ENCODE assay signal across 1 cellular context in genomic region chr21:42199488-42200463, GRCh38.
A peak's percentile ranks its signal among the peaks of the same experiment; 100 is the strongest.
TF ChIP-seq lines count a peak whose summit lies in the region.

No MANE protein-coding gene starts in this region.

TF ChIP-seq in K562, 482 proteins besides CTCF, POLR2A, EP300 and RAD21 (continued from another document):
- TF ChIP-seq ZNF449 (CRISPR knock-in tag; IDR thresholded peaks at IDR 0.05) (no peak; the same call in 1 of the 2 replicates), CCAR2 (IDR thresholded peaks at IDR 0.05; ENCODE audit: low read depth, low read length) (no peak), HNRNPLL (IDR thresholded peaks at IDR 0.05; ENCODE audit: low read depth, low read length, poor library complexity, severe bottlenecking) (no peak), NR2C1 (IDR thresholded peaks at IDR 0.05) (no peak), NR2C1 (tag; IDR thresholded peaks at IDR 0.05) (no peak), ZFP36 (IDR thresholded peaks at IDR 0.05; ENCODE audit: low read depth, low read length, partially characterized antibody) (no peak), NRF1 (conservative IDR thresholded peaks at IDR 0.05 in 1 of 2, IDR thresholded peaks at IDR 0.05 in 1 of 2) (no peak), ZNF79 (CRISPR knock-in tag; IDR thresholded peaks at IDR 0.05; ENCODE audit: low read depth) (no peak), OTX1 (CRISPR knock-in tag; IDR thresholded peaks at IDR 0.05) (no peak), MAFG (tag; conservative IDR thresholded peaks at IDR 0.05) (no peak), ZKSCAN8 (CRISPR knock-in tag; IDR thresholded peaks at IDR 0.05) (peak; percentile 53; the same call in 1 of the 2 replicates), ZNF507 (tag; conservative IDR thresholded peaks at IDR 0.05) (no peak), RCOR1 (IDR thresholded peaks at IDR 0.05; ENCODE audit: borderline replicate concordance in 1 of 2, low read depth in 2 of 2, low read length in 2 of 2) (no peak), FOXM1 (IDR thresholded peaks at IDR 0.05; ENCODE audit: low read depth) (no peak), FOXM1 (CRISPR knock-in tag; IDR thresholded peaks at IDR 0.05; ENCODE audit: low read depth) (no peak), CBX8 (IDR thresholded peaks at IDR 0.05; ENCODE audit: borderline replicate concordance, extremely low read depth, low read depth, low read length, poor library complexity, severe bottlenecking) (no peak), ZNF584 (CRISPR knock-in tag; IDR thresholded peaks at IDR 0.05; ENCODE audit: low read depth) (peak; percentile 56; the same call in 1 of the 2 replicates), CBFB (CRISPR knock-in tag; IDR thresholded peaks at IDR 0.05) (no peak), CHD1 (IDR thresholded peaks at IDR 0.05; ENCODE audit: low read length) (no peak), ATF3 (IDR thresholded peaks at IDR 0.05) (peak; percentile 93), ATF3 (CRISPR knock-in tag; conservative IDR thresholded peaks at IDR 0.05) (no peak), ZNF586 (CRISPR knock-in tag; conservative IDR thresholded peaks at IDR 0.05) (no peak), XRCC4 (IDR thresholded peaks at IDR 0.05; ENCODE audit: extremely low read depth, insufficient read depth, insufficient read length) (no peak), FOXK1 (CRISPR knock-in tag; IDR thresholded peaks at IDR 0.05; ENCODE audit: borderline replicate concordance) (no peak), KDM5B (IDR thresholded peaks at IDR 0.05; ENCODE audit: insufficient replicate concordance, low read depth, low read length) (no peak), ZFPM2 (CRISPR knock-in tag; IDR thresholded peaks at IDR 0.05) (no peak), GTF2F1 (IDR thresholded peaks at IDR 0.05; ENCODE audit: low read depth, low read length) (no peak), ZFP1 (CRISPR knock-in tag; IDR thresholded peaks at IDR 0.05) (no peak), ZNF740 (CRISPR knock-in tag; IDR thresholded peaks at IDR 0.05) (no peak), ZNF740 (tag; IDR thresholded peaks at IDR 0.05) (no peak), KHSRP (IDR thresholded peaks at IDR 0.05) (no peak), DNMT1 (IDR thresholded peaks at IDR 0.05) (no peak), BRCA1 (IDR thresholded peaks at IDR 0.05) (no peak), BRCA1 (CRISPR knock-in tag; IDR thresholded peaks at IDR 0.05) (no peak)
- TF ChIP-seq, protein P1, sequence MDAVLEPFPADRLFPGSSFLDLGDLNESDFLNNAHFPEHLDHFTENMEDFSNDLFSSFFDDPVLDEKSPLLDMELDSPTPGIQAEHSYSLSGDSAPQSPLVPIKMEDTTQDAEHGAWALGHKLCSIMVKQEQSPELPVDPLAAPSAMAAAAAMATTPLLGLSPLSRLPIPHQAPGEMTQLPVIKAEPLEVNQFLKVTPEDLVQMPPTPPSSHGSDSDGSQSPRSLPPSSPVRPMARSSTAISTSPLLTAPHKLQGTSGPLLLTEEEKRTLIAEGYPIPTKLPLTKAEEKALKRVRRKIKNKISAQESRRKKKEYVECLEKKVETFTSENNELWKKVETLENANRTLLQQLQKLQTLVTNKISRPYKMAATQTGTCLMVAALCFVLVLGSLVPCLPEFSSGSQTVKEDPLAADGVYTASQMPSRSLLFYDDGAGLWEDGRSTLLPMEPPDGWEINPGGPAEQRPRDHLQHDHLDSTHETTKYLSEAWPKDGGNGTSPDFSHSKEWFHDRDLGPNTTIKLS (IDR thresholded peaks at IDR 0.05; ENCODE audit: borderline replicate concordance, low read depth) = no peak
- TF ChIP-seq, protein P2, sequence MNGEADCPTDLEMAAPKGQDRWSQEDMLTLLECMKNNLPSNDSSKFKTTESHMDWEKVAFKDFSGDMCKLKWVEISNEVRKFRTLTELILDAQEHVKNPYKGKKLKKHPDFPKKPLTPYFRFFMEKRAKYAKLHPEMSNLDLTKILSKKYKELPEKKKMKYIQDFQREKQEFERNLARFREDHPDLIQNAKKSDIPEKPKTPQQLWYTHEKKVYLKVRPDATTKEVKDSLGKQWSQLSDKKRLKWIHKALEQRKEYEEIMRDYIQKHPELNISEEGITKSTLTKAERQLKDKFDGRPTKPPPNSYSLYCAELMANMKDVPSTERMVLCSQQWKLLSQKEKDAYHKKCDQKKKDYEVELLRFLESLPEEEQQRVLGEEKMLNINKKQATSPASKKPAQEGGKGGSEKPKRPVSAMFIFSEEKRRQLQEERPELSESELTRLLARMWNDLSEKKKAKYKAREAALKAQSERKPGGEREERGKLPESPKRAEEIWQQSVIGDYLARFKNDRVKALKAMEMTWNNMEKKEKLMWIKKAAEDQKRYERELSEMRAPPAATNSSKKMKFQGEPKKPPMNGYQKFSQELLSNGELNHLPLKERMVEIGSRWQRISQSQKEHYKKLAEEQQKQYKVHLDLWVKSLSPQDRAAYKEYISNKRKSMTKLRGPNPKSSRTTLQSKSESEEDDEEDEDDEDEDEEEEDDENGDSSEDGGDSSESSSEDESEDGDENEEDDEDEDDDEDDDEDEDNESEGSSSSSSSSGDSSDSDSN (IDR thresholded peaks at IDR 0.05; ENCODE audit: borderline replicate concordance in 1 of 2, low read depth in 2 of 2, low read length in 2 of 2) = no peak
- TF ChIP-seq, protein P3, sequence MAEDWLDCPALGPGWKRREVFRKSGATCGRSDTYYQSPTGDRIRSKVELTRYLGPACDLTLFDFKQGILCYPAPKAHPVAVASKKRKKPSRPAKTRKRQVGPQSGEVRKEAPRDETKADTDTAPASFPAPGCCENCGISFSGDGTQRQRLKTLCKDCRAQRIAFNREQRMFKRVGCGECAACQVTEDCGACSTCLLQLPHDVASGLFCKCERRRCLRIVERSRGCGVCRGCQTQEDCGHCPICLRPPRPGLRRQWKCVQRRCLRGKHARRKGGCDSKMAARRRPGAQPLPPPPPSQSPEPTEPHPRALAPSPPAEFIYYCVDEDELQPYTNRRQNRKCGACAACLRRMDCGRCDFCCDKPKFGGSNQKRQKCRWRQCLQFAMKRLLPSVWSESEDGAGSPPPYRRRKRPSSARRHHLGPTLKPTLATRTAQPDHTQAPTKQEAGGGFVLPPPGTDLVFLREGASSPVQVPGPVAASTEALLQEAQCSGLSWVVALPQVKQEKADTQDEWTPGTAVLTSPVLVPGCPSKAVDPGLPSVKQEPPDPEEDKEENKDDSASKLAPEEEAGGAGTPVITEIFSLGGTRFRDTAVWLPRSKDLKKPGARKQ (CRISPR knock-in tag; IDR thresholded peaks at IDR 0.05) = no peak
- TF ChIP-seq, protein P4, sequence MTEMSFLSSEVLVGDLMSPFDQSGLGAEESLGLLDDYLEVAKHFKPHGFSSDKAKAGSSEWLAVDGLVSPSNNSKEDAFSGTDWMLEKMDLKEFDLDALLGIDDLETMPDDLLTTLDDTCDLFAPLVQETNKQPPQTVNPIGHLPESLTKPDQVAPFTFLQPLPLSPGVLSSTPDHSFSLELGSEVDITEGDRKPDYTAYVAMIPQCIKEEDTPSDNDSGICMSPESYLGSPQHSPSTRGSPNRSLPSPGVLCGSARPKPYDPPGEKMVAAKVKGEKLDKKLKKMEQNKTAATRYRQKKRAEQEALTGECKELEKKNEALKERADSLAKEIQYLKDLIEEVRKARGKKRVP (CRISPR knock-in tag; IDR thresholded peaks at IDR 0.05) = peak; percentile 98
- TF ChIP-seq, protein P5, sequence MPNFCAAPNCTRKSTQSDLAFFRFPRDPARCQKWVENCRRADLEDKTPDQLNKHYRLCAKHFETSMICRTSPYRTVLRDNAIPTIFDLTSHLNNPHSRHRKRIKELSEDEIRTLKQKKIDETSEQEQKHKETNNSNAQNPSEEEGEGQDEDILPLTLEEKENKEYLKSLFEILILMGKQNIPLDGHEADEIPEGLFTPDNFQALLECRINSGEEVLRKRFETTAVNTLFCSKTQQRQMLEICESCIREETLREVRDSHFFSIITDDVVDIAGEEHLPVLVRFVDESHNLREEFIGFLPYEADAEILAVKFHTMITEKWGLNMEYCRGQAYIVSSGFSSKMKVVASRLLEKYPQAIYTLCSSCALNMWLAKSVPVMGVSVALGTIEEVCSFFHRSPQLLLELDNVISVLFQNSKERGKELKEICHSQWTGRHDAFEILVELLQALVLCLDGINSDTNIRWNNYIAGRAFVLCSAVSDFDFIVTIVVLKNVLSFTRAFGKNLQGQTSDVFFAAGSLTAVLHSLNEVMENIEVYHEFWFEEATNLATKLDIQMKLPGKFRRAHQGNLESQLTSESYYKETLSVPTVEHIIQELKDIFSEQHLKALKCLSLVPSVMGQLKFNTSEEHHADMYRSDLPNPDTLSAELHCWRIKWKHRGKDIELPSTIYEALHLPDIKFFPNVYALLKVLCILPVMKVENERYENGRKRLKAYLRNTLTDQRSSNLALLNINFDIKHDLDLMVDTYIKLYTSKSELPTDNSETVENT (CRISPR knock-in tag; IDR thresholded peaks at IDR 0.05) = no peak
